In genomic region chr1:94462606-94463005, GRCh38 we compare ENCODE assay signal across 16 cellular contexts. TPM values are rescaled to one million over a fixed set of nuclear protein-coding genes. Genes with fewer than 3 reads are reported as not detected.
DNase-seq lines count a peak whose midpoint lies in the region; ATAC-seq and TF ChIP-seq lines count a peak whose summit lies in the region.
"Had no signal": no experiment of that assay in that cellular context is flagged by ENCODE, and none has a peak within 500 bp of the region (broad histone marks: within the 10 kb centered on the region; RNA-seq: fewer than 3 reads in every experiment).

No MANE protein-coding gene starts in this region.

- no peaks in the 10 kb centered on the region for H3K27me3 Mint-ChIP-seq in activated naive CD8-positive, alpha-beta T cell treated with anti-CD3 and anti-CD28 coated beads, Interleukin-2, amount 10 ng/mL, durations not matched to agents 7 days and 5 days
- no peaks in the 10 kb centered on the region for H3K27me3 Mint-ChIP-seq in activated naive CD8-positive, alpha-beta T cell treated with anti-CD3 and anti-CD28 coated beads, Interleukin-2, amount 50 U/mL, for 24 hours
- H3K27me3 Mint-ChIP-seq in endothelial cell (ENCODE audit: unreplicated experiment) (no peaks in the 10 kb centered on the region), type B pancreatic cell (no peaks in the 10 kb centered on the region)

- H3K4me3 Mint-ChIP-seq in activated naive CD8-positive, alpha-beta T cell treated with anti-CD3 and anti-CD28 coated beads, Interleukin-2, amount 10 ng/mL, durations not matched to agents 7 days and 5 days: no peak overlapping the region
- no peak overlapping the region for H3K4me3 Mint-ChIP-seq in activated naive CD8-positive, alpha-beta T cell treated with anti-CD3 and anti-CD28 coated beads, Interleukin-2, amount 50 U/mL, for 24 hours
- H3K4me3 Mint-ChIP-seq in endothelial cell (ENCODE audit: unreplicated experiment) (peak overlapping the region; percentile 39), type B pancreatic cell (peak overlapping the region; percentile 40)

- TF ChIP-seq CTCF in endothelial cell (IDR thresholded peaks at IDR 0.05; ENCODE audit: unreplicated experiment): no peak
- TF ChIP-seq CTCF in neutrophil (IDR thresholded peaks at IDR 0.05): no peak
- TF ChIP-seq CTCF in type B pancreatic cell (conservative IDR thresholded peaks at IDR 0.05): no peak

- ATAC-seq in activated naive CD8-positive, alpha-beta T cell treated with anti-CD3 and anti-CD28 coated beads, Interleukin-2, amount 10 ng/mL, durations not matched to agents 7 days and 5 days (ENCODE audit: low read depth): no peak
- no peak for ATAC-seq in activated naive CD8-positive, alpha-beta T cell treated with anti-CD3 and anti-CD28 coated beads, Interleukin-2, amount 50 U/mL, for 24 hours
- no peak for ATAC-seq in GM21825 (IDR thresholded peaks at IDR 0.05; ENCODE audit: unreplicated experiment)
- no peak for ATAC-seq in stimulated activated naive CD8-positive, alpha-beta T cell treated with anti-CD3 and anti-CD28 coated beads, Interleukin-15, Interleukin-2, amounts not matched to agents 100 U/mL and 50 U/mL, for 24 hours

- no peaks in the 10 kb centered on the region for H3K9me3 Mint-ChIP-seq in activated naive CD8-positive, alpha-beta T cell treated with anti-CD3 and anti-CD28 coated beads, Interleukin-2, amount 10 ng/mL, durations not matched to agents 7 days and 5 days
- no peaks in the 10 kb centered on the region for H3K9me3 Mint-ChIP-seq in activated naive CD8-positive, alpha-beta T cell treated with anti-CD3 and anti-CD28 coated beads, Interleukin-2, amount 50 U/mL, for 24 hours
- H3K9me3 Mint-ChIP-seq in endothelial cell (ENCODE audit: unreplicated experiment) (no peaks in the 10 kb centered on the region), type B pancreatic cell (no peaks in the 10 kb centered on the region)

- peaks cover 12% of the 10 kb centered on the region for H3K36me3 Mint-ChIP-seq in activated naive CD8-positive, alpha-beta T cell treated with anti-CD3 and anti-CD28 coated beads, Interleukin-2, amount 10 ng/mL, durations not matched to agents 7 days and 5 days
- peaks cover 15% of the 10 kb centered on the region for H3K36me3 Mint-ChIP-seq in activated naive CD8-positive, alpha-beta T cell treated with anti-CD3 and anti-CD28 coated beads, Interleukin-2, amount 50 U/mL, for 24 hours (ENCODE audit: low read depth)
- peaks cover 28% of the 10 kb centered on the region for H3K36me3 Mint-ChIP-seq in endothelial cell (ENCODE audit: low read depth, unreplicated experiment)
- peaks cover 49% of the 10 kb centered on the region for H3K36me3 Mint-ChIP-seq in type B pancreatic cell

- H3K27ac Mint-ChIP-seq in activated naive CD8-positive, alpha-beta T cell treated with anti-CD3 and anti-CD28 coated beads, Interleukin-2, amount 10 ng/mL, durations not matched to agents 7 days and 5 days: peak overlapping the region; percentile 35
- H3K27ac Mint-ChIP-seq in activated naive CD8-positive, alpha-beta T cell treated with anti-CD3 and anti-CD28 coated beads, Interleukin-2, amount 50 U/mL, for 24 hours: no peak overlapping the region
- H3K27ac Mint-ChIP-seq in endothelial cell (ENCODE audit: unreplicated experiment) (peak overlapping the region; percentile 88), type B pancreatic cell (peak overlapping the region; percentile 80)

- DNase-seq in activated naive CD8-positive, alpha-beta T cell treated with anti-CD3 and anti-CD28 coated beads, Interleukin-2, amount 10 ng/mL, durations not matched to agents 7 days and 5 days: no peak
- no peak for DNase-seq in activated naive CD8-positive, alpha-beta T cell treated with anti-CD3 and anti-CD28 coated beads, Interleukin-2, amount 50 U/mL, for 24 hours
- no peak for DNase-seq in endothelial cell (ENCODE audit: low spot score)
- DNase-seq in type B pancreatic cell (ENCODE audit: extremely low spot score, unreplicated experiment): no peak
- DNase-seq in T1000 (lab: John Stamatoyannopoulos, UW): no peak
- no peak for DNase-seq in stimulated activated naive CD8-positive, alpha-beta T cell treated with anti-CD3 and anti-CD28 coated beads, Interleukin-15, Interleukin-2, amounts not matched to agents 100 U/mL and 50 U/mL, for 24 hours
- DNase-seq: IMR-90, Karpas-422, MM.1S, NCI-H1105, NCI-H1694, NCI-H510A treated with DMSO at 0.1 percent for 48 hours, NCI-H82 had no signal

- H3K27me3 ChIP-seq in neutrophil: no peaks in the 10 kb centered on the region
- H3K27me3 ChIP-seq: BLaER1 treated with 17β-estradiol and CSF1 and Interleukin-3, amounts not matched to agents 10 nM and 100 nM had no signal

- H3K36me3 ChIP-seq in neutrophil: peaks cover 16% of the 10 kb centered on the region

- peak overlapping the region; percentile 32 for H3K27ac ChIP-seq in neutrophil
- H3K27ac ChIP-seq: BLaER1 treated with 17β-estradiol and CSF1 and Interleukin-3, amounts not matched to agents 10 nM and 100 nM had no signal

- no peak overlapping the region for H3K4me3 ChIP-seq in neutrophil (ENCODE audit: low read depth in 1 of 2, low read length in 1 of 2)
- H3K4me3 ChIP-seq: BLaER1 treated with 17β-estradiol and CSF1 and Interleukin-3, amounts not matched to agents 10 nM and 100 nM had no signal

- H3K4me1 ChIP-seq in neutrophil (ENCODE audit: control insufficient read depth in 1 of 2, insufficient read depth in 1 of 2, low read depth in 1 of 2, low read length in 1 of 2): peaks cover 6 to 7% of the 10 kb centered on the region in 2 experiments

- no peaks in the 10 kb centered on the region for H3K9me3 ChIP-seq in neutrophil
- H3K9me3 ChIP-seq: BLaER1 treated with 17β-estradiol and CSF1 and Interleukin-3, amounts not matched to agents 10 nM and 100 nM had no signal

- POLR2A ChIA-PET in activated naive CD8-positive, alpha-beta T cell treated with anti-CD3 and anti-CD28 coated beads, Interleukin-2, amount 10 ng/mL, durations not matched to agents 7 days and 5 days (lab: Charles Lee): no interaction called here

- no peaks in the 10 kb centered on the region for H3K4me1 Mint-ChIP-seq in activated naive CD8-positive, alpha-beta T cell treated with anti-CD3 and anti-CD28 coated beads, Interleukin-2, amount 10 ng/mL, durations not matched to agents 7 days and 5 days
- H3K4me1 Mint-ChIP-seq in activated naive CD8-positive, alpha-beta T cell treated with anti-CD3 and anti-CD28 coated beads, Interleukin-2, amount 50 U/mL, for 24 hours: no peaks in the 10 kb centered on the region
- H3K4me1 Mint-ChIP-seq in endothelial cell (ENCODE audit: unreplicated experiment) (peaks cover 30% of the 10 kb centered on the region), type B pancreatic cell (ENCODE audit: unreplicated experiment) (no peaks in the 10 kb centered on the region)

RNA-seq across cellular contexts. Expression of gene ABCD3, which starts 44.4 kb away (rescaled TPM):
- total RNA-seq in activated naive CD8-positive, alpha-beta T cell treated with anti-CD3 and anti-CD28 coated beads, Interleukin-2, amount 10 ng/mL, durations not matched to agents 7 days and 5 days: 10 to 100 TPM; 22.6 to 26.0 TPM
- total RNA-seq in endothelial cell (ENCODE audit: unreplicated experiment) (59.6 TPM), type B pancreatic cell (ENCODE audit: low replicate concordance) (55.1 and 67.4 TPM in 2 replicates)

Comparison
In these comparisons a context has a peak if more than half of its experiments do, and no peak if none do; other contexts are left out.
1. H3K4me3 Mint-ChIP-seq: peak in endothelial cell (single experiment) and type B pancreatic cell (single experiment); none in activated naive CD8-positive, alpha-beta T cell treated with anti-CD3 and anti-CD28 coated beads, Interleukin-2, amount 10 ng/mL, durations not matched to agents 7 days and 5 days (single experiment) and activated naive CD8-positive, alpha-beta T cell treated with anti-CD3 and anti-CD28 coated beads, Interleukin-2, amount 50 U/mL, for 24 hours (single experiment).